ENCODE assay signal across 15 cellular contexts in genomic region chr4:8048856-8049686, GRCh38.
DNase-seq lines count a peak whose midpoint lies in the region; ATAC-seq and TF ChIP-seq lines count a peak whose summit lies in the region.
"Had no signal": no experiment of that assay in that cellular context is flagged by ENCODE, and none has a peak within 500 bp of the region (broad histone marks: within the 10 kb centered on the region; RNA-seq: fewer than 3 reads in every experiment).

No MANE protein-coding gene starts in this region.

- peak overlapping the region; percentile 40; the same call in 1 of the 2 replicates for H3K9ac ChIP-seq in OCI-LY1 (ENCODE audit: low read length)

- H3K27me3 ChIP-seq in OCI-LY1 (ENCODE audit: insufficient read depth, low read length), result no peaks in the 10 kb centered on the region
- H3K27me3 ChIP-seq in iPS DF 6.9 (ENCODE audit: control insufficient read depth, insufficient read depth, low read length), result no peaks in the 10 kb centered on the region

- H3K79me2 ChIP-seq in OCI-LY1 (ENCODE audit: insufficient read depth, low read length), result no peaks in the 10 kb centered on the region

- H3F3A ChIP-seq in OCI-LY1 (ENCODE audit: insufficient read depth, low read length), result no peaks in the 10 kb centered on the region

- H3K36me3 ChIP-seq in OCI-LY1 (ENCODE audit: insufficient read depth, low read length) (no peaks in the 10 kb centered on the region), iPS DF 6.9 (ENCODE audit: control insufficient read depth, insufficient read depth, low read length) (no peaks in the 10 kb centered on the region)
- H3K36me3 ChIP-seq: neutrophil had no signal

- peak; percentile 33 for DNase-seq in NCI-H510A treated with DMSO at 0.1 percent for 48 hours (lab: John Stamatoyannopoulos, UW)
- DNase-seq in NCI-H510A (lab: John Stamatoyannopoulos, UW), result no peak
- peak; percentile 66 for DNase-seq in iPS DF 6.9 (ENCODE audit: low read depth, low spot score)
- peak; percentile 1 for DNase-seq in retina
- DNase-seq in NCI-H2227 (lab: John Stamatoyannopoulos, UW; ENCODE audit: unreplicated experiment), result no peak
- DNase-seq: activated CD4-positive, alpha-beta T cell treated with anti-CD3 and anti-CD28 coated beads for 48 hours; CD4-positive, CD25-positive, alpha-beta regulatory T cell; DND-41; erythroblast; left ventricle myocardium superior; NCI-H2171 treated with DMSO at 0.1 percent for 48 hours had no signal

- no peak for TF ChIP-seq CTCF in OCI-LY1 (IDR thresholded peaks at IDR 0.05; ENCODE audit: low read length)

- H3K4me3 ChIP-seq in OCI-LY1 (ENCODE audit: low read depth, low read length, poor library complexity, severe bottlenecking) (no peak overlapping the region), iPS DF 6.9 (ENCODE audit: low read length) (no peak overlapping the region)

- no peaks in the 10 kb centered on the region for H4K20me1 ChIP-seq in OCI-LY1 (ENCODE audit: insufficient read depth, low read length)

- peaks cover 85% of the 10 kb centered on the region for H3K4me1 ChIP-seq in OCI-LY1 (ENCODE audit: insufficient read depth, low read length, severe bottlenecking)
- H3K4me1 ChIP-seq in iPS DF 6.9 (ENCODE audit: control insufficient read depth, insufficient read depth, low read length), result peaks cover 17% of the 10 kb centered on the region

- H3K9me2 ChIP-seq in OCI-LY1 (ENCODE audit: low read depth, low read length), result no peaks in the 10 kb centered on the region

- H2AFZ ChIP-seq in OCI-LY1 (ENCODE audit: low read length), result no peak overlapping the region

- H3K9me3 ChIP-seq in OCI-LY1 (ENCODE audit: low read length), result no peaks in the 10 kb centered on the region
- H3K9me3 ChIP-seq in iPS DF 6.9 (ENCODE audit: control insufficient read depth, insufficient read depth, low read length), result no peaks in the 10 kb centered on the region
- H3K9me3 ChIP-seq: neutrophil had no signal

- no CpG with 5 or more reads among the region's 18 CpGs for WGBS in iPS DF 6.9 (ENCODE audit: insufficient coverage, insufficient read length)

- peak overlapping the region; percentile 41 for H3K4me2 ChIP-seq in OCI-LY1 (ENCODE audit: low read length)

- no peak for ATAC-seq in GM19324 (IDR thresholded peaks at IDR 0.05; ENCODE audit: low FRiP score, unreplicated experiment)
- ATAC-seq in HG03097 (IDR thresholded peaks at IDR 0.05; ENCODE audit: low FRiP score, unreplicated experiment), result no peak
- ATAC-seq: left ventricle myocardium superior had no signal

- H3K27ac ChIP-seq in OCI-LY1 (ENCODE audit: low read depth, low read length, poor library complexity, severe bottlenecking) (peak overlapping the region; percentile 99), iPS DF 6.9 (ENCODE audit: low read length) (no peak overlapping the region)
- H3K27ac ChIP-seq: neutrophil had no signal

Comparison
In these comparisons a context has a peak if more than half of its experiments do, and no peak if none do; other contexts are left out.
1. DNase-seq: peak in NCI-H510A treated with DMSO at 0.1 percent for 48 hours (single experiment), iPS DF 6.9 (single experiment) and retina (single experiment); none in NCI-H510A (single experiment) and NCI-H2227 (single experiment).